Comparison of ENCODE assay signal across 8 cellular contexts in genomic region chr1:101371259-101371658, GRCh38.
DNase-seq lines count a peak whose midpoint lies in the region; ATAC-seq and TF ChIP-seq lines count a peak whose summit lies in the region.

No MANE protein-coding gene starts in this region.

- intact Hi-C loops in left cardiac atrium (cut with DNase I) = no loop called here

- ATAC-seq in GM21447 (IDR thresholded peaks at IDR 0.05; ENCODE audit: unreplicated experiment) (peak; percentile 97), HG03565 (IDR thresholded peaks at IDR 0.05; ENCODE audit: unreplicated experiment) (peak; percentile 94), left cardiac atrium (no peak)

- DNase-seq in GM10266 (ENCODE audit: extremely low spot score) (peak; percentile 72), dermis blood vessel endothelial cell (peak; percentile 80), left cardiac atrium (no peak), SKM-1 (lab: John Stamatoyannopoulos, UW; ENCODE audit: unreplicated experiment) (no peak), mucosa of gallbladder (ENCODE audit: low spot score) (no peak)
- DNase-seq in stimulated activated CD4-positive, alpha-beta T cell treated with anti-CD3 and anti-CD28 coated beads, Interleukin-2, amount 100 ng/mL, for 48 hours = no peak

- no peak for TF ChIP-seq CTCF in GM10266 (IDR thresholded peaks at IDR 0.05; ENCODE audit: control insufficient read depth, insufficient read depth, low read depth, missing control alignments)

Comparison
In these comparisons a context has a peak if more than half of its experiments do, and no peak if none do; other contexts are left out.
1. DNase-seq: peak in GM10266 (single experiment) and dermis blood vessel endothelial cell (single experiment); none in left cardiac atrium (single experiment), SKM-1 (single experiment), stimulated activated CD4-positive, alpha-beta T cell treated with anti-CD3 and anti-CD28 coated beads, Interleukin-2, amount 100 ng/mL, for 48 hours (0 of 2) and mucosa of gallbladder (single experiment).
2. ATAC-seq: peak in GM21447 (single experiment) and HG03565 (single experiment); none in left cardiac atrium (0 of 2).